In the genomic region with DNA sequence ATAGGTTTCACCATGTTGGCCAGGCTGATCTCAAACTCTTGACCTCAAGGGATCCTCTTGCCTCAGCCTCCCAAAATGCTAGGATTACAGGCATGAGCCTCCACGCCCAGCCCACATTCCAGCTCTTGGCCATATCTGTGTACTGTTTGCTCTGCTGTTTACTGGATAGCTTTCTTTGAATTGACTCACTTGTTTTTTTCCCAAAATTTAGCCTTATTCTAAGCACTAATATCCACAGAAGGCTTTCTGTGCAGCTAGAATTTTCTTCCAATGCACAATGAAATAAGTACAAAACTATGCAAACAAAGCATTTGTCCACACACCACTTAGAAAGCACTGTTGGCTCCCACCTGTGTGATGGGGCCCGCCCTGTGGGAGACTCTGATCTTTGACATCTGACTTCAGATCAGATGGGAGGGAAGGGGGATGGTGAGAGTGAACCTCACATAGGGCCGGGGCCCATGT, we compare ENCODE assay signal across 9 cellular contexts.
DNase-seq lines count a peak whose midpoint lies in the region; ATAC-seq and TF ChIP-seq lines count a peak whose summit lies in the region.
"Had no signal": no experiment of that assay in that cellular context is flagged by ENCODE, and none has a peak within 500 bp of the region (broad histone marks: within the 10 kb centered on the region; RNA-seq: fewer than 3 reads in every experiment).

No MANE protein-coding gene starts in this region.

- no peak overlapping the region for H3K4me3 Mint-ChIP-seq in stimulated activated naive CD8-positive, alpha-beta T cell treated with anti-CD3 and anti-CD28 coated beads, Interleukin-15, amount 100 ng/mL, for 72 hours
- H3K4me3 Mint-ChIP-seq: T-cell had no signal

- no peaks in the 10 kb centered on the region for H3K9me3 Mint-ChIP-seq in stimulated activated naive CD8-positive, alpha-beta T cell treated with anti-CD3 and anti-CD28 coated beads, Interleukin-15, amount 100 ng/mL, for 72 hours
- H3K9me3 Mint-ChIP-seq: T-cell had no signal

- intact Hi-C loops in left colon (cut with DNase I, micrococcal nuclease): no loop called here

- no peak for TF ChIP-seq CTCF in RWPE1 (conservative IDR thresholded peaks at IDR 0.05; ENCODE audit: low read depth)

- ATAC-seq in stimulated activated naive CD8-positive, alpha-beta T cell treated with anti-CD3 and anti-CD28 coated beads, Interleukin-15, Interleukin-2, amounts not matched to agents 100 U/mL and 50 U/mL, for 24 hours: peak; percentile 15
- no peak for ATAC-seq in stimulated activated naive CD8-positive, alpha-beta T cell treated with anti-CD3 and anti-CD28 coated beads, Interleukin-15, amount 100 ng/mL, for 72 hours
- ATAC-seq in left colon (peak; percentile 83), GM19397 (IDR thresholded peaks at IDR 0.05; ENCODE audit: unreplicated experiment) (no peak), HG03442 (IDR thresholded peaks at IDR 0.05; ENCODE audit: unreplicated experiment) (no peak), left lobe of liver (no peak)

- H3K4me1 Mint-ChIP-seq in stimulated activated naive CD8-positive, alpha-beta T cell treated with anti-CD3 and anti-CD28 coated beads, Interleukin-15, amount 100 ng/mL, for 72 hours: peaks cover 16% of the 10 kb centered on the region

- no peaks in the 10 kb centered on the region for H3K27me3 Mint-ChIP-seq in stimulated activated naive CD8-positive, alpha-beta T cell treated with anti-CD3 and anti-CD28 coated beads, Interleukin-15, amount 100 ng/mL, for 72 hours
- H3K27me3 Mint-ChIP-seq: T-cell had no signal

- no peak for DNase-seq in stimulated activated naive CD8-positive, alpha-beta T cell treated with anti-CD3 and anti-CD28 coated beads, Interleukin-15, Interleukin-2, amounts not matched to agents 100 U/mL and 50 U/mL, for 24 hours
- DNase-seq in stimulated activated naive CD8-positive, alpha-beta T cell treated with anti-CD3 and anti-CD28 coated beads, Interleukin-15, amount 100 ng/mL, for 72 hours: no peak
- DNase-seq in RWPE1 (ENCODE audit: low spot score) (no peak), left colon (peak in 1 of 2 donors; percentile 41), inferior parietal cortex (ENCODE audit: extremely low spot score) (no peak), left lobe of liver (ENCODE audit: low spot score) (no peak)

- peak overlapping the region; percentile 91 for H3K27ac ChIP-seq in RWPE1

- CTCF ChIA-PET in RWPE1 (lab: Yijun Ruan, JAX): interaction anchor here (0.8 kb wide), 1 partner anchor 239 kb away, joined by 4 read pairs; the partner anchor contains the start of gene SOCS1

- H3K27ac Mint-ChIP-seq in stimulated activated naive CD8-positive, alpha-beta T cell treated with anti-CD3 and anti-CD28 coated beads, Interleukin-15, amount 100 ng/mL, for 72 hours: no peak overlapping the region
- H3K27ac Mint-ChIP-seq: T-cell had no signal

- POLR2A ChIA-PET in RWPE1 (lab: Yijun Ruan, JAX; ENCODE audit: low non-redundant PET): no interaction called here

Comparison
In these comparisons a context has a peak if more than half of its experiments do, and no peak if none do; other contexts are left out.
1. ATAC-seq: peak in stimulated activated naive CD8-positive, alpha-beta T cell treated with anti-CD3 and anti-CD28 coated beads, Interleukin-15, Interleukin-2, amounts not matched to agents 100 U/mL and 50 U/mL, for 24 hours (single experiment) and left colon (single experiment); none in stimulated activated naive CD8-positive, alpha-beta T cell treated with anti-CD3 and anti-CD28 coated beads, Interleukin-15, amount 100 ng/mL, for 72 hours (single experiment), GM19397 (single experiment), HG03442 (single experiment) and left lobe of liver (single experiment).